24 cellular contexts compared by ENCODE assay signal in genomic region chr16:29024280-29024679, GRCh38. TPM values are rescaled to one million over a fixed set of nuclear protein-coding genes. Genes with fewer than 3 reads are reported as not detected.
DNase-seq lines count a peak whose midpoint lies in the region; ATAC-seq and TF ChIP-seq lines count a peak whose summit lies in the region.
"Had no signal": no experiment of that assay in that cellular context is flagged by ENCODE, and none has a peak within 500 bp of the region (broad histone marks: within the 10 kb centered on the region; RNA-seq: fewer than 3 reads in every experiment).

No MANE protein-coding gene starts in this region.

- H3K36me3 Mint-ChIP-seq in activated naive CD8-positive, alpha-beta T cell treated with anti-CD3 and anti-CD28 coated beads for 36 hours, result no peaks in the 10 kb centered on the region
- H3K36me3 Mint-ChIP-seq: naive B cell had no signal

- H3K79me2 ChIP-seq in DND-41 (ENCODE audit: insufficient read depth, low read length), result no peaks in the 10 kb centered on the region

- no peaks in the 10 kb centered on the region for H3K36me3 ChIP-seq in DND-41 (ENCODE audit: insufficient read depth, low read length)
- no peaks in the 10 kb centered on the region for H3K36me3 ChIP-seq in sigmoid colon
- H3K36me3 ChIP-seq: left lung, ovary, right atrium auricular region, upper lobe of left lung had no signal

- H4K20me1 ChIP-seq in DND-41 (ENCODE audit: insufficient read depth, low read length), result no peaks in the 10 kb centered on the region

- no peak overlapping the region for H3K4me3 Mint-ChIP-seq in activated naive CD8-positive, alpha-beta T cell treated with anti-CD3 and anti-CD28 coated beads for 36 hours
- H3K4me3 Mint-ChIP-seq: naive B cell had no signal

- intact Hi-C loops in sigmoid colon (cut with DNase I), result no loop called here

- H3K4me3 ChIP-seq in DND-41 (ENCODE audit: low read depth in 1 of 2, low read length in 2 of 2) (no peak overlapping the region), sigmoid colon (no peak overlapping the region)
- H3K4me3 ChIP-seq: left lung, ovary, right atrium auricular region, SK-N-MC, upper lobe of left lung had no signal

- peak overlapping the region; percentile 38 for H3K9ac ChIP-seq in DND-41 (ENCODE audit: low read depth, low read length)

- peaks cover 41% of the 10 kb centered on the region for H3K4me1 ChIP-seq in DND-41 (ENCODE audit: insufficient read depth, low read length)
- H3K4me1 ChIP-seq in sigmoid colon, result no peaks in the 10 kb centered on the region
- H3K4me1 ChIP-seq: left lung, right atrium auricular region, upper lobe of left lung had no signal

- H2AFZ ChIP-seq in DND-41 (ENCODE audit: low read depth, low read length), result 0 out of 2 replicates have a peak overlapping the region, but pooled peaks have one; percentile 48

- no peak for TF ChIP-seq CTCF in DND-41 (IDR thresholded peaks at IDR 0.05; ENCODE audit: borderline replicate concordance, extremely low read depth, low read length, poor library complexity, severe bottlenecking)
- no peak for TF ChIP-seq CTCF in sigmoid colon (IDR thresholded peaks at IDR 0.05)

- H3K27ac ChIP-seq in DND-41 (ENCODE audit: low read length) (peak overlapping the region; percentile 76), sigmoid colon (no peak overlapping the region)
- H3K27ac ChIP-seq: left lung, ovary, right atrium auricular region, SK-N-MC, upper lobe of left lung had no signal

- no peaks in the 10 kb centered on the region for H3K9me3 ChIP-seq in DND-41 (ENCODE audit: insufficient read depth, low read length, severe bottlenecking)
- no peaks in the 10 kb centered on the region for H3K9me3 ChIP-seq in sigmoid colon
- H3K9me3 ChIP-seq: left lung, ovary, right atrium auricular region, upper lobe of left lung had no signal

- peak overlapping the region; percentile 78 for H3K27ac Mint-ChIP-seq in activated naive CD8-positive, alpha-beta T cell treated with anti-CD3 and anti-CD28 coated beads for 36 hours
- H3K27ac Mint-ChIP-seq: naive B cell had no signal

- ATAC-seq in DND-41 (ENCODE audit: insufficient read depth, low read depth), result peak; percentile 67
- no peak for ATAC-seq in GM18907 (IDR thresholded peaks at IDR 0.05; ENCODE audit: unreplicated experiment)
- ATAC-seq: left lung had no signal

- no peak overlapping the region for H3K4me2 ChIP-seq in DND-41 (ENCODE audit: insufficient read depth, low read length)

- peaks cover 72% of the 10 kb centered on the region for H3K4me1 Mint-ChIP-seq in activated naive CD8-positive, alpha-beta T cell treated with anti-CD3 and anti-CD28 coated beads for 36 hours
- H3K4me1 Mint-ChIP-seq: naive B cell had no signal

- TF ChIP-seq EP300 in sigmoid colon (IDR thresholded peaks at IDR 0.05), result no peak

- TF ChIP-seq POLR2A in sigmoid colon (IDR thresholded peaks at IDR 0.05), result no peak

- no peaks in the 10 kb centered on the region for H3K9me3 Mint-ChIP-seq in activated naive CD8-positive, alpha-beta T cell treated with anti-CD3 and anti-CD28 coated beads for 36 hours
- H3K9me3 Mint-ChIP-seq: naive B cell had no signal

- H3K27me3 Mint-ChIP-seq in activated naive CD8-positive, alpha-beta T cell treated with anti-CD3 and anti-CD28 coated beads for 36 hours, result no peaks in the 10 kb centered on the region

- WGBS in sigmoid colon, 2 donors, result 53 to 64% methylated on average over 5 of the region's 5 CpGs

- peak; percentile 71 for DNase-seq in activated CD8-positive, alpha-beta memory T cell treated with anti-CD3 and anti-CD28 coated beads for 24 hours
- DNase-seq in activated CD8-positive, alpha-beta memory T cell treated with anti-CD3 and anti-CD28 coated beads, Interleukin-2, amount 50 U/mL, for 48 hours, result no peak
- DNase-seq in DND-41 (peak; percentile 80), sigmoid colon (peak; percentile 8), SIG-M5 treated with dmso at 0.1 percent for 504 hours (lab: John Stamatoyannopoulos, UW; ENCODE audit: unreplicated experiment) (no peak), GDM1 (lab: John Stamatoyannopoulos, UW) (no peak)
- no peak for DNase-seq in activated naive CD8-positive, alpha-beta T cell treated with anti-CD3 and anti-CD28 coated beads for 36 hours
- DNase-seq: C1 segment of cervical spinal cord, cerebellar nuclear complex, DMS153, erythroblast, foreskin fibroblast, left lung, naive B cell, NCI-H1694, NCI-H2171 treated with DMSO at 0.1 percent for 48 hours, NCI-H524 treated with DMSO at 0.1 percent for 48 hours, ovary, RPMI8226, T-helper 9 cell had no signal

- H3K27me3 ChIP-seq in DND-41 (ENCODE audit: insufficient read depth, low read length, poor library complexity) (no peaks in the 10 kb centered on the region), sigmoid colon (peaks cover 0 to 7% (median 0%) of the 10 kb centered on the region in 3 donors)
- H3K27me3 ChIP-seq: left lung, ovary, right atrium auricular region, upper lobe of left lung had no signal

RNA-seq across cellular contexts. Expression of gene LAT, which starts 39.4 kb away (rescaled TPM):
- 100 to 1,000 TPM; 159 to 175 TPM for total RNA-seq in activated naive CD8-positive, alpha-beta T cell treated with anti-CD3 and anti-CD28 coated beads for 36 hours
- 10 to 100 TPM in 2 of 4 donors, 1 to 10 TPM in 2; 6.6 to 19.1 (median 9.3) TPM for total RNA-seq in sigmoid colon
- polyA plus RNA-seq in sigmoid colon, result 10 to 100 TPM in 1 of 3 donors, 1 to 10 TPM in 2; 1.4 to 26.2 (median 2.4) TPM

RNA-seq across cellular contexts. Expression of gene SPNS1, which starts 49.7 kb away (rescaled TPM):
- 10 to 100 TPM; 24.4 to 26.3 TPM for total RNA-seq in activated naive CD8-positive, alpha-beta T cell treated with anti-CD3 and anti-CD28 coated beads for 36 hours
- 10 to 100 TPM; 14.3 to 30.5 (median 14.7) TPM for total RNA-seq in sigmoid colon
- polyA plus RNA-seq in sigmoid colon, result 10 to 100 TPM in 2 of 3 donors, 1 to 10 TPM in 1; 6.6 to 40.2 (median 14.1) TPM

Comparison
In these comparisons a context has a peak if more than half of its experiments do, and no peak if none do; other contexts are left out.
1. DNase-seq: peak in activated CD8-positive, alpha-beta memory T cell treated with anti-CD3 and anti-CD28 coated beads for 24 hours (single experiment), DND-41 (single experiment) and sigmoid colon (single experiment); none in activated CD8-positive, alpha-beta memory T cell treated with anti-CD3 and anti-CD28 coated beads, Interleukin-2, amount 50 U/mL, for 48 hours (single experiment), activated naive CD8-positive, alpha-beta T cell treated with anti-CD3 and anti-CD28 coated beads for 36 hours (single experiment), SIG-M5 treated with dmso at 0.1 percent for 504 hours (single experiment) and GDM1 (single experiment).
2. RNA of gene LAT, which starts 39.4 kb away (total RNA-seq): 159 to 175 TPM in activated naive CD8-positive, alpha-beta T cell treated with anti-CD3 and anti-CD28 coated beads for 36 hours; 6.6 to 19.1 TPM in sigmoid colon; every median in the first group is over 4 times any median in the second.